In the genomic region with DNA sequence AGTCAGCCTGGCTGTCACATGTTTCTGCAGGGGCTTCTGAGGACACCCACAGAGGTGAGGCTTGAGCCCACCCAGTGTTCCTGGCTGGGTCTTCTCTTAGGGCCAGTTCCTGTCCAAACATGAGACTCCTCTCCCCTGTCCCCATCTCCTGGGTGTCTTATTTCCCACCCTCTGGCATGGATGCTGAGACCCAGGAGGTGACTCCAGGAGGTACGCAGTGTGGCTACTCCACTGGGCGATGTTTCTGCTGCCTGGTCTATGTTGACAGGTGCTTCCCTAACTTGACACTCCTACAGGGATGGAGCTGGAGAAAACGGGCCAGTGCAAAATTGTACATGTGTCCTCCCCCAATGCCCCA, we compare ENCODE assay signal across 32 cellular contexts. TPM values are rescaled to one million over a fixed set of nuclear protein-coding genes. Genes with fewer than 3 reads are reported as not detected.
"Had no signal": no experiment of that assay in that cellular context is flagged by ENCODE, and none has a peak within 500 bp of the region (broad histone marks: within the 10 kb centered on the region; RNA-seq: fewer than 3 reads in every experiment).

No MANE protein-coding gene starts in this region.

- H3K9me3 Mint-ChIP-seq: activated CD4-positive, alpha-beta memory T cell treated with anti-CD3 and anti-CD28 coated beads, Interleukin-2, amount 10 ng/mL, durations not matched to agents 7 days and 5 days; activated naive CD8-positive, alpha-beta T cell treated with anti-CD3 and anti-CD28 coated beads, Interleukin-2, amount 10 ng/mL, durations not matched to agents 7 days and 5 days; activated T-cell treated with anti-CD3 and anti-CD28 coated beads, Interleukin-2, amount 50 U/mL, for 72 hours; activated T-helper 17 cell treated with anti-CD3 and anti-CD28 coated beads, Interleukin-2, amount 50 U/mL, for 72 hours had no signal

- H3K4me3 Mint-ChIP-seq: activated CD4-positive, alpha-beta memory T cell treated with anti-CD3 and anti-CD28 coated beads, Interleukin-2, amount 10 ng/mL, durations not matched to agents 7 days and 5 days; activated CD8-positive, alpha-beta memory T cell treated with anti-CD3 and anti-CD28 coated beads, Interleukin-2, amount 10 ng/mL, durations not matched to agents 7 days and 5 days; activated naive CD8-positive, alpha-beta T cell treated with anti-CD3 and anti-CD28 coated beads, Interleukin-2, amount 10 ng/mL, durations not matched to agents 7 days and 5 days; activated T-cell treated with anti-CD3 and anti-CD28 coated beads, Interleukin-2, amount 50 U/mL, for 72 hours; activated T-helper 17 cell treated with anti-CD3 and anti-CD28 coated beads, Interleukin-2, amount 50 U/mL, for 72 hours had no signal

- H3K9me3 ChIP-seq: body of pancreas, SJCRH30 had no signal

- H3K4me1 ChIP-seq: body of pancreas had no signal

- H3K4me1 Mint-ChIP-seq: activated CD4-positive, alpha-beta memory T cell treated with anti-CD3 and anti-CD28 coated beads, Interleukin-2, amount 10 ng/mL, durations not matched to agents 7 days and 5 days; activated CD8-positive, alpha-beta memory T cell treated with anti-CD3 and anti-CD28 coated beads, Interleukin-2, amount 10 ng/mL, durations not matched to agents 7 days and 5 days; activated naive CD8-positive, alpha-beta T cell treated with anti-CD3 and anti-CD28 coated beads, Interleukin-2, amount 10 ng/mL, durations not matched to agents 7 days and 5 days; activated T-helper 17 cell treated with anti-CD3 and anti-CD28 coated beads, Interleukin-2, amount 50 U/mL, for 72 hours had no signal

- H3K4me3 ChIP-seq: body of pancreas, SJCRH30, SK-N-MC had no signal

- H3K27ac ChIP-seq: body of pancreas, SJCRH30, SK-N-MC had no signal

- DNase-seq: activated CD4-positive, alpha-beta memory T cell treated with anti-CD3 and anti-CD28 coated beads, Interleukin-2, amount 10 ng/mL, durations not matched to agents 7 days and 5 days; activated CD4-positive, alpha-beta T cell treated with anti-CD3 and anti-CD28 coated beads for 1 hour; activated CD4-positive, alpha-beta T cell treated with anti-CD3 and anti-CD28 coated beads for 48 hours; activated CD4-positive, CD25-positive, alpha-beta regulatory T cell; activated CD8-positive, alpha-beta memory T cell treated with anti-CD3 and anti-CD28 coated beads for 24 hours; activated CD8-positive, alpha-beta memory T cell treated with anti-CD3 and anti-CD28 coated beads, Interleukin-2, amount 10 ng/mL, durations not matched to agents 7 days and 5 days; activated CD8-positive, alpha-beta memory T cell treated with anti-CD3 and anti-CD28 coated beads, Interleukin-2, amount 50 U/mL, for 48 hours; activated effector memory CD4-positive, alpha-beta T cell treated with anti-CD3 and anti-CD28 coated beads, Interleukin-2, amount 50 U/mL, for 16 hours; activated naive CD4-positive, alpha-beta T cell; activated naive CD4-positive, alpha-beta T cell treated with anti-CD3 and anti-CD28 coated beads, Interleukin-2, amount 50 U/mL, for 16 hours; activated naive CD8-positive, alpha-beta T cell treated with anti-CD3 and anti-CD28 coated beads, Interleukin-2, amount 10 ng/mL, durations not matched to agents 7 days and 5 days; activated T-cell treated with anti-CD3 and anti-CD28 coated beads, Interleukin-2, amount 50 U/mL, for 72 hours; body of pancreas; caudate nucleus; Kasumi-1; KG1; MM.1S; MV-4-11; NCI-H1092; NCI-H1436 treated with DMSO at 0.1 percent for 48 hours; NCI-H2029; NCI-H524 treated with DMSO at 0.1 percent for 48 hours; NK-92 treated with Interleukin-12 subunit alpha and Interleukin-12 subunit beta, amount 100 ng/mL, for 24 hours; PC-3; Right ventricle myocardium superior; T1000; WERI-Rb-1 had no signal

- H3K27me3 ChIP-seq: body of pancreas, SJCRH30 had no signal

- H3K36me3 Mint-ChIP-seq: activated CD8-positive, alpha-beta memory T cell treated with anti-CD3 and anti-CD28 coated beads, Interleukin-2, amount 10 ng/mL, durations not matched to agents 7 days and 5 days; activated naive CD8-positive, alpha-beta T cell treated with anti-CD3 and anti-CD28 coated beads, Interleukin-2, amount 10 ng/mL, durations not matched to agents 7 days and 5 days had no signal

- H3K27ac Mint-ChIP-seq: activated CD4-positive, alpha-beta memory T cell treated with anti-CD3 and anti-CD28 coated beads, Interleukin-2, amount 10 ng/mL, durations not matched to agents 7 days and 5 days; activated CD8-positive, alpha-beta memory T cell treated with anti-CD3 and anti-CD28 coated beads, Interleukin-2, amount 10 ng/mL, durations not matched to agents 7 days and 5 days; activated naive CD8-positive, alpha-beta T cell treated with anti-CD3 and anti-CD28 coated beads, Interleukin-2, amount 10 ng/mL, durations not matched to agents 7 days and 5 days; activated T-cell treated with anti-CD3 and anti-CD28 coated beads, Interleukin-2, amount 50 U/mL, for 72 hours; activated T-helper 17 cell treated with anti-CD3 and anti-CD28 coated beads, Interleukin-2, amount 50 U/mL, for 72 hours had no signal

- ATAC-seq: activated CD8-positive, alpha-beta memory T cell treated with anti-CD3 and anti-CD28 coated beads, Interleukin-2, amount 10 ng/mL, durations not matched to agents 7 days and 5 days; activated T-cell treated with anti-CD3 and anti-CD28 coated beads, Interleukin-2, amount 50 U/mL, for 72 hours; activated T-helper 17 cell treated with anti-CD3 and anti-CD28 coated beads, Interleukin-2, amount 50 U/mL, for 72 hours; body of pancreas; PC-3 had no signal

- H3K36me3 ChIP-seq: SJCRH30, WERI-Rb-1 had no signal

RNA-seq across cellular contexts. Expression of gene LOXL4, which starts 26.3 kb away (rescaled TPM):
- total RNA-seq: activated CD4-positive, alpha-beta memory T cell treated with anti-CD3 and anti-CD28 coated beads, Interleukin-2, amount 10 ng/mL, durations not matched to agents 7 days and 5 days; activated CD8-positive, alpha-beta memory T cell treated with anti-CD3 and anti-CD28 coated beads, Interleukin-2, amount 10 ng/mL, durations not matched to agents 7 days and 5 days; activated naive CD8-positive, alpha-beta T cell treated with anti-CD3 and anti-CD28 coated beads, Interleukin-2, amount 10 ng/mL, durations not matched to agents 7 days and 5 days; activated T-cell treated with anti-CD3 and anti-CD28 coated beads, Interleukin-2, amount 50 U/mL, for 72 hours; activated T-helper 17 cell treated with anti-CD3 and anti-CD28 coated beads, Interleukin-2, amount 50 U/mL, for 72 hours; T-helper 1 cell treated with Interleukin-12 subunit alpha and Interleukin-12 subunit beta and Interleukin-4 antibody, amounts not matched to agents 30 ng/mL and 1 ng/mL, for 36 hours; T-helper 2 cell treated with Interferon-gamma antibody and Interleukin-4, amounts not matched to agents 100 ng/mL and 5 ng/mL, for 36 hours had no signal
